Comparison of ENCODE assay signal across 8 cellular contexts in genomic region chr1:161069731-161070270, GRCh38. TPM values are rescaled to one million over a fixed set of nuclear protein-coding genes. Genes with fewer than 3 reads are reported as not detected.
DNase-seq lines count a peak whose midpoint lies in the region; ATAC-seq, FAIRE-seq and TF ChIP-seq lines count a peak whose summit lies in the region.

A gene with protein sequence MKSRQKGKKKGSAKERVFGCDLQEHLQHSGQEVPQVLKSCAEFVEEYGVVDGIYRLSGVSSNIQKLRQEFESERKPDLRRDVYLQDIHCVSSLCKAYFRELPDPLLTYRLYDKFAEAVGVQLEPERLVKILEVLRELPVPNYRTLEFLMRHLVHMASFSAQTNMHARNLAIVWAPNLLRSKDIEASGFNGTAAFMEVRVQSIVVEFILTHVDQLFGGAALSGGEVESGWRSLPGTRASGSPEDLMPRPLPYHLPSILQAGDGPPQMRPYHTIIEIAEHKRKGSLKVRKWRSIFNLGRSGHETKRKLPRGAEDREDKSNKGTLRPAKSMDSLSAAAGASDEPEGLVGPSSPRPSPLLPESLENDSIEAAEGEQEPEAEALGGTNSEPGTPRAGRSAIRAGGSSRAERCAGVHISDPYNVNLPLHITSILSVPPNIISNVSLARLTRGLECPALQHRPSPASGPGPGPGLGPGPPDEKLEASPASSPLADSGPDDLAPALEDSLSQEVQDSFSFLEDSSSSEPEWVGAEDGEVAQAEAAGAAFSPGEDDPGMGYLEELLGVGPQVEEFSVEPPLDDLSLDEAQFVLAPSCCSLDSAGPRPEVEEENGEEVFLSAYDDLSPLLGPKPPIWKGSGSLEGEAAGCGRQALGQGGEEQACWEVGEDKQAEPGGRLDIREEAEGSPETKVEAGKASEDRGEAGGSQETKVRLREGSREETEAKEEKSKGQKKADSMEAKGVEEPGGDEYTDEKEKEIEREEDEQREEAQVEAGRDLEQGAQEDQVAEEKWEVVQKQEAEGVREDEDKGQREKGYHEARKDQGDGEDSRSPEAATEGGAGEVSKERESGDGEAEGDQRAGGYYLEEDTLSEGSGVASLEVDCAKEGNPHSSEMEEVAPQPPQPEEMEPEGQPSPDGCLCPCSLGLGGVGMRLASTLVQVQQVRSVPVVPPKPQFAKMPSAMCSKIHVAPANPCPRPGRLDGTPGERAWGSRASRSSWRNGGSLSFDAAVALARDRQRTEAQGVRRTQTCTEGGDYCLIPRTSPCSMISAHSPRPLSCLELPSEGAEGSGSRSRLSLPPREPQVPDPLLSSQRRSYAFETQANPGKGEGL (minus strand): TSS chr1:161069891. CDS start chr1:161069624, 267 bp downstream.

- peak in 1 of 2 experiments; percentile 60; a peak in 3 of 4 replicates for TF ChIP-seq EP300 in GM12878 (IDR thresholded peaks at IDR 0.05; ENCODE audit: borderline replicate concordance in 1 of 2, control insufficient read depth in 1 of 2, low read depth in 2 of 2, low read length in 2 of 2)

- POLR2A ChIA-PET in GM12878 (lab: Charles Lee): interaction anchor here (0.6 to 6.8 kb wide), 23 partner anchors 9 to 362 kb away, joined by 3 to 139 read pairs (median 5); partner anchors contain the start of genes DEDD, F11R, KLHDC9 and LY9

- FAIRE-seq in GM12878 (lab: Jason Lieb, UNC): peak; percentile 99

- WGBS in GM12878 (ENCODE audit: insufficient coverage, insufficient replicate concordance, low lambda C conversion rate, missing lambda C conversion rate): 1% methylated on average over 9 of the region's 9 CpGs
- WGBS in testis, 2 donors: 75 to 91% methylated on average over 9 of the region's 9 CpGs

- TF ChIP-seq CTCF in GM12878 (IDR thresholded peaks at IDR 0.05 in 2 of 3, conservative IDR thresholded peaks at IDR 0.05 in 1 of 3; ENCODE audit: control insufficient read depth in 2 of 3, extremely low read depth in 1 of 3, insufficient read depth in 1 of 3, low read depth in 3 of 3, low read length in 3 of 3) (no peak), neutrophil (IDR thresholded peaks at IDR 0.05) (peak; percentile 53), testis (IDR thresholded peaks at IDR 0.05) (no peak)

- peak; percentile 89 for DNase-seq in UCSD-AML1 (lab: John Stamatoyannopoulos, UW; ENCODE audit: unreplicated experiment)
- DNase-seq in GM12878 (ENCODE audit: low read depth, low spot score): peak; percentile 97
- peak; percentile 45 for DNase-seq in testis
- DNase-seq in T1000 (lab: John Stamatoyannopoulos, UW): no peak
- DNase-seq in SW 1271 (lab: John Stamatoyannopoulos, UW): no peak

- H2AFZ ChIP-seq in GM12878 (ENCODE audit: control insufficient read depth, low read depth, low read length): peak within 1 kb of the TSS; percentile 39

- TF ChIP-seq RAD21 in GM12878 (IDR thresholded peaks at IDR 0.05; ENCODE audit: insufficient read depth, low read depth, low read length): no peak; the same call in 1 of the 2 replicates

- H3K27ac ChIP-seq in GM12878 (ENCODE audit: control insufficient read depth, insufficient read depth) (peak within 1 kb of the TSS; percentile 98), neutrophil (peak within 1 kb of the TSS; percentile 99), testis (no peak within 1 kb of the TSS)

- intact Hi-C loops in GM12878 (cut with micrococcal nuclease; ENCODE audit: unreplicated experiment): loop anchor here (1.0 to 2.0 kb wide), 4 partner anchors 26 to 77 kb away; partner anchors contain the start of gene DEDD
- intact Hi-C loops in testis (cut with DNase I; ENCODE audit: low total_unique reads): no loop called here

- ATAC-seq in GM19035 (IDR thresholded peaks at IDR 0.05; ENCODE audit: unreplicated experiment) (peak; percentile 87), HG03159 (IDR thresholded peaks at IDR 0.05; ENCODE audit: unreplicated experiment) (peak; percentile 69), GM12878 (peak; percentile 86)

- H3K4me2 ChIP-seq in GM12878 (ENCODE audit: control insufficient read depth, insufficient read depth): peak within 1 kb of the TSS; percentile 99

- SMC1A ChIA-PET in GM12878 (lab: Charles Lee; ENCODE audit: uncharacterized antibody, unreplicated experiment): interaction anchor here (0.6 to 9.0 kb wide), 21 partner anchors 10 to 414 kb away, joined by 3 to 134 read pairs (median 4); partner anchors contain the start of genes DEDD, F11R, KLHDC9 and NDUFS2

- H3K4me1 ChIP-seq in GM12878 (ENCODE audit: control insufficient read depth, insufficient read depth, low read length) (peaks cover 20% of the 10 kb centered on the region), neutrophil (ENCODE audit: control insufficient read depth in 1 of 2, insufficient read depth in 1 of 2, low read depth in 1 of 2, low read length in 1 of 2) (peaks cover 60% of the 10 kb centered on the region in 2 experiments), testis (no peaks in the 10 kb centered on the region)

- H3K36me3 ChIP-seq in GM12878 (ENCODE audit: control insufficient read depth in 2 of 2, insufficient read depth in 2 of 2, low read length in 1 of 2) (0 out of 4 replicates have a peak, but pooled peaks cover 0 to 9% of the 10 kb centered on the region in 2 experiments), neutrophil (peaks cover 19% of the 10 kb centered on the region), testis (ENCODE audit: low read depth, missing control alignments) (no peaks in the 10 kb centered on the region)

- H3K9ac ChIP-seq in GM12878 (ENCODE audit: control insufficient read depth, insufficient read depth, low read length): peak within 1 kb of the TSS; percentile 98

- H4K20me1 ChIP-seq in GM12878 (ENCODE audit: control insufficient read depth, insufficient read depth): peaks cover 11% of the 10 kb centered on the region; the same call in 1 of the 2 replicates

- CTCF ChIA-PET in GM12878 (lab: Yijun Ruan, JAX): interaction anchor here (0.7 to 8.6 kb wide), 16 partner anchors 10 to 275 kb away, joined by 3 to 111 read pairs (median 6); partner anchors contain the start of genes F11R, KLHDC9, NECTIN4 and TSTD1

- peak; percentile 92 for TF ChIP-seq POLR2A in GM12878 (IDR thresholded peaks at IDR 0.05; ENCODE audit: low read depth, low read length)
- no peak for TF ChIP-seq POLR2A in testis (IDR thresholded peaks at IDR 0.05)

- no peaks in the 10 kb centered on the region for H3K27me3 ChIP-seq in GM12878 (replicated peaks in 1 of 2; ENCODE audit: control insufficient read depth in 2 of 2, insufficient read depth in 2 of 2, low read length in 1 of 2)
- no peaks in the 10 kb centered on the region for H3K27me3 ChIP-seq in neutrophil
- no peaks in the 10 kb centered on the region for H3K27me3 ChIP-seq in testis

- H3K79me2 ChIP-seq in GM12878 (ENCODE audit: control insufficient read depth, insufficient read depth, low read length): peaks cover 46% of the 10 kb centered on the region

- H3K4me3 ChIP-seq in GM12878 (peak within 1 kb of the TSS; percentile 94), neutrophil (ENCODE audit: low read depth in 1 of 2, low read length in 1 of 2) (peak within 1 kb of the TSS; percentile 80 to 100), testis (no peak within 1 kb of the TSS)

- BruUV-seq in GM12878 (replicated peaks; lab: Mats Ljungman, UMichigan): no TSS peak

- RAD21 ChIA-PET in GM12878 (lab: Charles Lee; ENCODE audit: unreplicated experiment): interaction anchor here (0.6 to 7.1 kb wide), 20 partner anchors 21 to 362 kb away, joined by 3 to 107 read pairs (median 4); partner anchors contain the start of genes DEDD, F11R, KLHDC9 and PPOX

- in situ Hi-C loops in GM12878 (cut with MboI): no loop called here

- no peaks in the 10 kb centered on the region for H3K9me3 ChIP-seq in GM12878 (replicated peaks; ENCODE audit: control insufficient read depth, insufficient read depth, low read length)
- H3K9me3 ChIP-seq in neutrophil: no peaks in the 10 kb centered on the region
- H3K9me3 ChIP-seq in testis: no peaks in the 10 kb centered on the region

TF ChIP-seq in GM12878, 131 proteins besides CTCF, POLR2A, EP300 and RAD21 (continues in another document):
- peak; percentile 53; the same call in 1 of the 2 replicates for TF ChIP-seq NFIC (IDR thresholded peaks at IDR 0.05; ENCODE audit: low read depth, low read length)
- peak; percentile 90 for TF ChIP-seq GABPA (IDR thresholded peaks at IDR 0.05; ENCODE audit: low read depth)
- TF ChIP-seq HCFC1 (IDR thresholded peaks at IDR 0.05; ENCODE audit: low read length): peak; percentile 65
- peak; percentile 12 for TF ChIP-seq SIX5 (IDR thresholded peaks at IDR 0.05; ENCODE audit: low read depth, low read length, severe bottlenecking)
- peak; percentile 81; the same call in 1 of the 2 replicates for TF ChIP-seq CREM (IDR thresholded peaks at IDR 0.05; ENCODE audit: low read depth)
- peak; percentile 78 for TF ChIP-seq SPI1 (IDR thresholded peaks at IDR 0.05; ENCODE audit: borderline replicate concordance, insufficient read depth, low read depth, low read length)

RNA-seq across cellular contexts. Expression of the gene that starts here (rescaled TPM):
- total RNA-seq in GM12878 (2013; cell fraction: nucleolus; rRNA removed): 49.9 and 52.0 TPM in 2 replicates
- 64.8 and 72.0 TPM in 2 replicates for total RNA-seq in GM12878 (2014; rRNA removed)
- 78.5 and 78.9 TPM in 2 replicates for total RNA-seq in GM12878 (2014; rRNA removed; fragmentation: Illumina TruSeq; extraction: Trizol)
- 136 and 143 TPM in 2 replicates for total RNA-seq in GM12878 (2021)
- 51.5 TPM for polyA plus RNA-seq in GM12878 (2011; ENCODE audit: low read depth)
- polyA plus RNA-seq in GM12878 (2011; rRNA removed): 68.3 and 90.2 TPM in 2 replicates
- 120 and 128 TPM in 2 replicates for polyA plus RNA-seq in GM12878 (2011; cell fraction: cytosol; rRNA removed)
- 83.8 and 88.7 TPM in 2 replicates for polyA plus RNA-seq in GM12878 (2011; cell fraction: nucleus; rRNA removed)
- 86.4 and 90.3 TPM in 2 replicates for polyA plus RNA-seq in GM12878 (2012)
- 74.3 and 94.1 TPM in 2 replicates for polyA plus RNA-seq in GM12878 (2014; fragmentation: Illumina TruSeq; extraction: Trizol)
- polyA plus RNA-seq in GM12878 (2014; fragmentation: Nextera tagmentation; extraction: Ambion mirVana): 10 to 100 TPM; 12.9 to 20.9 TPM
- 81.9 and 86.9 TPM in 2 replicates for polyA plus RNA-seq in GM12878 (2014; rRNA removed)
- polyA plus RNA-seq in GM12878 (2016; fragmentation: Nextera tagmentation; extraction: Ambion mirVana): 10 to 100 TPM; 64.1 to 74.0 TPM
- polyA minus RNA-seq in GM12878 (2011; rRNA and poly(A)+ RNA removed): 65.2 and 132 TPM in 2 replicates
- polyA minus RNA-seq in GM12878 (2011; cell fraction: cytosol; rRNA and poly(A)+ RNA removed): 46.4 and 49.8 TPM in 2 replicates
- 23.0 and 35.9 TPM in 2 replicates for polyA minus RNA-seq in GM12878 (2011; cell fraction: nucleus; rRNA and poly(A)+ RNA removed)
- total RNA-seq in testis: 1 to 10 TPM in 1 of 2 donors, under 1 TPM in 1; 0.79 to 1.6 TPM
- 5.4 TPM for polyA plus RNA-seq in testis (ENCODE audit: insufficient read depth, low read depth, low replicate concordance)

Comparison
In these comparisons a context has a peak if more than half of its experiments do, and no peak if none do; other contexts are left out.
1. RNA of the gene that starts here (total RNA-seq): 49.9 to 143 TPM in GM12878; 0.79 to 1.6 TPM in testis; every median in the first group is over 10 times any median in the second.
2. DNase-seq: peak in UCSD-AML1 (single experiment), GM12878 (single experiment) and testis (single experiment); none in T1000 (single experiment) and SW 1271 (0 of 2).
3. H3K27ac ChIP-seq: peak in GM12878 (single experiment) and neutrophil (single experiment); none in testis (0 of 2).
4. H3K4me3 ChIP-seq: peak in GM12878 (single experiment) and neutrophil (2 of 2); none in testis (0 of 2).
5. Peak in every context shown above with its lines, with median percentiles within 50 percentile points of each other: ATAC-seq.